ENCODE assay signal across 23 cellular contexts in the genomic region with DNA sequence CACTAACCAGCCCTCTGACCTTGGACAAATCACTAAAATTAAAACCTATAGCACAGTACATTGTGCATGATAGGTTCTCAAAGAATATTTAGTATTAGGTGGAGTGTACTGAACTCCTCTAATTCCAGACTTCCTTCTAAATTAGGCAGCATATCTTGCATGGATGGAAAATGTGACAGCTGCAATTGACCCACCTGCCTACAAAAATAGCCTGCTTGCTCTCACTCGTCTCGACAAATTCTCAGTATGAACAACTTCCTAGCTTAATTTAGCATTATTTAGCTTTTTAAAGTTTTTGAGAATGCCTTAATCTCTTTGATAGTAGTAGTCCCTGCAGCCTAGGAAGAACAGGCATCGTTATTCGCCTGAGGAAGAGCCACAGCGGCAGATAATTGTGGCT.
"Had no signal": no experiment of that assay in that cellular context is flagged by ENCODE, and none has a peak within 500 bp of the region (broad histone marks: within the 10 kb centered on the region; RNA-seq: fewer than 3 reads in every experiment).

No MANE protein-coding gene starts in this region.

- H3K36me3 Mint-ChIP-seq: stimulated activated effector memory CD8-positive, alpha-beta T cell treated with anti-CD3 and anti-CD28 coated beads, Interleukin-12 subunit alpha, Interleukin-12 subunit beta, amount 100 ng/mL, for 72 hours; stimulated activated memory B cell treated with anti-CD40 and anti-IgM and Interleukin-4, amounts not matched to agents 10 μg/mL and 1 μg/mL and 100 μg/mL, for 72 hours; stimulated activated naive B cell treated with anti-CD40 and anti-IgM and Interleukin-4, amounts not matched to agents 10 μg/mL and 1 μg/mL and 100 μg/mL, for 72 hours; type B pancreatic cell had no signal

- H3K9me3 Mint-ChIP-seq: stimulated activated memory B cell treated with anti-CD40 and anti-IgM and Interleukin-4, amounts not matched to agents 10 μg/mL and 1 μg/mL and 100 μg/mL, for 72 hours; stimulated activated naive CD8-positive, alpha-beta T cell treated with anti-CD3 and anti-CD28 coated beads, Interleukin-15, Interleukin-2, amounts not matched to agents 100 ng/mL and 50 ng/mL, for 24 hours; type B pancreatic cell had no signal

- H3K4me1 Mint-ChIP-seq: stimulated activated effector memory CD8-positive, alpha-beta T cell treated with anti-CD3 and anti-CD28 coated beads, Interleukin-12 subunit alpha, Interleukin-12 subunit beta, amount 100 ng/mL, for 72 hours; stimulated activated memory B cell treated with anti-CD40 and anti-IgM and Interleukin-4, amounts not matched to agents 10 μg/mL and 1 μg/mL and 100 μg/mL, for 72 hours; stimulated activated naive B cell treated with anti-CD40 and anti-IgM and Interleukin-4, amounts not matched to agents 10 μg/mL and 1 μg/mL and 100 μg/mL, for 72 hours; stimulated activated naive CD8-positive, alpha-beta T cell treated with anti-CD3 and anti-CD28 coated beads, Interleukin-15, amount 100 ng/mL, for 72 hours had no signal

- H3K27ac Mint-ChIP-seq: stimulated activated effector memory CD8-positive, alpha-beta T cell treated with anti-CD3 and anti-CD28 coated beads, Interleukin-12 subunit alpha, Interleukin-12 subunit beta, amount 100 ng/mL, for 72 hours; stimulated activated memory B cell treated with anti-CD40 and anti-IgM and Interleukin-4, amounts not matched to agents 10 μg/mL and 1 μg/mL and 100 μg/mL, for 72 hours; stimulated activated naive B cell treated with anti-CD40 and anti-IgM and Interleukin-4, amounts not matched to agents 10 μg/mL and 1 μg/mL and 100 μg/mL, for 72 hours; stimulated activated naive CD8-positive, alpha-beta T cell treated with anti-CD3 and anti-CD28 coated beads, Interleukin-15, amount 100 ng/mL, for 72 hours; stimulated activated naive CD8-positive, alpha-beta T cell treated with anti-CD3 and anti-CD28 coated beads, Interleukin-15, Interleukin-2, amounts not matched to agents 100 ng/mL and 50 ng/mL, for 24 hours; type B pancreatic cell had no signal

- FAIRE-seq: urothelium cell line had no signal

- H3K27me3 Mint-ChIP-seq: stimulated activated memory B cell treated with anti-CD40 and anti-IgM and Interleukin-4, amounts not matched to agents 10 μg/mL and 1 μg/mL and 100 μg/mL, for 72 hours; stimulated activated naive B cell treated with anti-CD40 and anti-IgM and Interleukin-4, amounts not matched to agents 10 μg/mL and 1 μg/mL and 100 μg/mL, for 72 hours; stimulated activated naive CD8-positive, alpha-beta T cell treated with anti-CD3 and anti-CD28 coated beads, Interleukin-15, amount 100 ng/mL, for 72 hours; stimulated activated naive CD8-positive, alpha-beta T cell treated with anti-CD3 and anti-CD28 coated beads, Interleukin-15, Interleukin-2, amounts not matched to agents 100 ng/mL and 50 ng/mL, for 24 hours had no signal

- H3K4me3 Mint-ChIP-seq: stimulated activated effector memory CD8-positive, alpha-beta T cell treated with anti-CD3 and anti-CD28 coated beads, Interleukin-12 subunit alpha, Interleukin-12 subunit beta, amount 100 ng/mL, for 72 hours; stimulated activated memory B cell treated with anti-CD40 and anti-IgM and Interleukin-4, amounts not matched to agents 10 μg/mL and 1 μg/mL and 100 μg/mL, for 72 hours; stimulated activated naive B cell treated with anti-CD40 and anti-IgM and Interleukin-4, amounts not matched to agents 10 μg/mL and 1 μg/mL and 100 μg/mL, for 72 hours; stimulated activated naive CD8-positive, alpha-beta T cell treated with anti-CD3 and anti-CD28 coated beads, Interleukin-15, amount 100 ng/mL, for 72 hours; stimulated activated naive CD8-positive, alpha-beta T cell treated with anti-CD3 and anti-CD28 coated beads, Interleukin-15, Interleukin-2, amounts not matched to agents 100 ng/mL and 50 ng/mL, for 24 hours; type B pancreatic cell had no signal

- DNase-seq: stimulated activated CD4-positive, alpha-beta T cell treated with anti-CD3 and anti-CD28 coated beads, Interleukin-2, amount 100 ng/mL, for 48 hours; stimulated activated CD4-positive, alpha-beta T cell treated with anti-CD3 and anti-CD28 coated beads, Interleukin-4, amount 100 ng/mL, for 1 hour; stimulated activated CD4-positive, alpha-beta T cell treated with anti-CD3 and anti-CD28 coated beads, Interleukin-4, amount 100 ng/mL, for 24 hours; stimulated activated CD4-positive, alpha-beta T cell treated with anti-CD3 and anti-CD28 coated beads, Interleukin-4, amount 100 ng/mL, for 4 hours; stimulated activated CD8-positive, alpha-beta memory T cell treated with anti-CD3 and anti-CD28 coated beads, Interleukin-4, amount 100 ng/mL, for 48 hours; stimulated activated naive B cell treated with anti-CD40 and anti-IgM and Interleukin-4, amounts not matched to agents 10 μg/mL and 1 μg/mL and 100 μg/mL, for 72 hours; stimulated activated naive CD4-positive, alpha-beta T cell; stimulated activated naive CD4-positive, alpha-beta T cell treated with Interleukin-2 at 50 U/mL for 16 hours; stimulated activated naive CD8-positive, alpha-beta T cell treated with anti-CD3 and anti-CD28 coated beads, Interleukin-15, amount 100 ng/mL, for 72 hours; stimulated activated naive CD8-positive, alpha-beta T cell treated with anti-CD3 and anti-CD28 coated beads, Interleukin-15, Interleukin-2, amounts not matched to agents 100 U/mL and 50 U/mL, for 24 hours; stomach; testis; tibial artery; transverse colon; trophoblast cell; upper lobe of left lung; upper lobe of right lung; uterus had no signal

- ATAC-seq: stimulated activated naive B cell treated with anti-CD40 and anti-IgM and Interleukin-4, amounts not matched to agents 10 μg/mL and 1 μg/mL and 100 μg/mL, for 72 hours; stimulated activated naive CD8-positive, alpha-beta T cell treated with anti-CD3 and anti-CD28 coated beads, Interleukin-15, amount 100 ng/mL, for 72 hours; stimulated activated naive CD8-positive, alpha-beta T cell treated with anti-CD3 and anti-CD28 coated beads, Interleukin-15, Interleukin-2, amounts not matched to agents 100 U/mL and 50 U/mL, for 24 hours; upper lobe of right lung had no signal
